ENCODE assay signal across 8 cellular contexts in the genomic region with DNA sequence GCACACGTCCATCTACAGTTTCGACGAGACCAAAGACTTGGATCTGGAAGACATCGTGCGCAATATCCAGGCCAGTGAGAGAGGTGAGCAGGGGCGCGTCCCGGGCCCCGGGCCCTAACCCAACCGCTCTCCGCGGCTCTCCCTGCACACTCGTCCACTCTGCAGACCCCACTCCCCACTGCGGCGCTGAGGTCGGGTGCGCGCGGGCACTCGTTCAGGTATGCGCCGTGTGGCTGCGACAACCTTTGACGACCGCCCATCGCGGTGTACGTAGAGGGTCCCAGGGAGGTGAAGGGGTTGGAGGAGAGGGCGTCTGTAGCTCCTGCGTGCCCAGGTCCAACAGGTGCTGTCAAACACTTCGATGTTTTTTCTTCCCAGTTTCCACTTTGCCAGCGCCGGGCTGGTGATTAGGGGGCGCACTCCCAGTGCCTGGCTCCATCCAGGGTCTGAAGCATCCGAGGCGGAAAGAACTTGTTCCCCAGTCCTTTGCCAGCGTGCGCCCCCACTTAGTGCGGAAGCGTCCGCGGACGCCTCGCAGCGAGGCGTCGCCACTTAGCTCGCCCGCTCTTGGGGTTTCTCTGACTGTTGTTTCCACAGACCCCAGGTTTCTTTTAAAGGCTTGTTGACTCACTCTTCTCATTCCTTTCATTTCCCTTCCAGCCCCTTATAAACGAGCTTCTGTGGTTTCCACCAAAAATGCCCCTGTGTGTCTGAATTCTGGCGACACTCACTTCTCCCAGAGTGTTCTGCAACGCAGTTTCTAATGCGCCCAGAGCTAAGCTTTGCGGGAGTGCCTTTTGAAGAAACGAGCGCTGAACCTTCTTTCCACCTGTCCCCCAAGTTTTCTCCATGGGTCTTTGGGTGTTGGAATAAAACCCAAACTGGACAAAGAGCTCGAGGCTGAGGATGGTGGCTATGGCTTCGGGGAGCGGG. TPM values are rescaled to one million over a fixed set of nuclear protein-coding genes. Genes with fewer than 3 reads are reported as not detected.
DNase-seq lines count a peak whose midpoint lies in the region; ATAC-seq and TF ChIP-seq lines count a peak whose summit lies in the region.

No MANE protein-coding gene starts in this region.

- peaks cover 30 to 37% (median 35%) of the 10 kb centered on the region in 3 donors for H3K4me1 Mint-ChIP-seq in T-cell

- H3K9me3 Mint-ChIP-seq in T-cell = no peaks in the 10 kb centered on the region

- POLR2A ChIA-PET in T-cell (lab: Charles Lee) = no interaction called here

- no peaks in the 10 kb centered on the region for H3K36me3 Mint-ChIP-seq in T-cell

- H3K4me3 Mint-ChIP-seq in T-cell = peak overlapping the region in 2 of 3 donors; percentile 35 to 70

- H3K27ac Mint-ChIP-seq in T-cell = no peak overlapping the region

- DNase-seq in EL (peak; percentile 58), T-cell (no peak), fibroblast of villous mesenchyme (ENCODE audit: low read depth) (no peak), retinal pigment epithelial cell (ENCODE audit: low read depth) (no peak), midbrain (lab: John Stamatoyannopoulos, UW) (no peak), medulla oblongata (ENCODE audit: extremely low spot score) (no peak)

- H3K4me3 ChIP-seq in fibroblast of villous mesenchyme (ENCODE audit: low read depth, low read length) = peak overlapping the region; percentile 10
- H3K4me3 ChIP-seq in retinal pigment epithelial cell (ENCODE audit: low read length) = peak overlapping the region; percentile 52

- TF ChIP-seq CTCF in fibroblast of villous mesenchyme (IDR thresholded peaks at IDR 0.05; ENCODE audit: insufficient read depth, low read depth, low read length) (no peak), retinal pigment epithelial cell (conservative IDR thresholded peaks at IDR 0.05; ENCODE audit: low read depth, low read length) (peak; percentile 26)

- peaks cover 56 to 75% of the 10 kb centered on the region in 2 donors for H3K27me3 Mint-ChIP-seq in T-cell

- peak in 1 of 4 experiments; percentile 20 for ATAC-seq in T-cell (replicated peaks in 1 of 4)
- no peak for ATAC-seq in HG03196 (IDR thresholded peaks at IDR 0.05; ENCODE audit: unreplicated experiment)
- ATAC-seq in HG03025 (IDR thresholded peaks at IDR 0.05; ENCODE audit: low FRiP score, unreplicated experiment) = no peak

- CTCF ChIA-PET in T-cell (lab: Charles Lee) = no interaction called here

RNA-seq across cellular contexts. Expression of a gene that starts 1.6 kb away (rescaled TPM):
- total RNA-seq in T-cell (under 1 TPM; 0.28 to 0.83 (median 0.54) TPM), fibroblast of villous mesenchyme (2.9 and 6.5 TPM in 2 replicates)
